In genomic region chr14:100173353-100173752, GRCh38 we compare ENCODE assay signal across 18 cellular contexts. TPM values are rescaled to one million over a fixed set of nuclear protein-coding genes. Genes with fewer than 3 reads are reported as not detected.
"Had no signal": no experiment of that assay in that cellular context is flagged by ENCODE, and none has a peak within 500 bp of the region (broad histone marks: within the 10 kb centered on the region; RNA-seq: fewer than 3 reads in every experiment).

No MANE protein-coding gene starts in this region.

- H3K4me3 Mint-ChIP-seq: immature natural killer cell had no signal

- DNase-seq: activated CD8-positive, alpha-beta memory T cell treated with anti-CD3 and anti-CD28 coated beads for 24 hours; activated CD8-positive, alpha-beta memory T cell treated with anti-CD3 and anti-CD28 coated beads, Interleukin-2, amount 50 U/mL, for 48 hours; activated effector memory CD4-positive, alpha-beta T cell treated with anti-CD3 and anti-CD28 coated beads, Interleukin-2, amount 50 U/mL, for 16 hours; activated T-cell treated with anti-CD3 and anti-CD28 coated beads, Interleukin-2, amount 50 U/mL, for 48 hours; adrenal gland; cerebellar nuclear complex; cortex of kidney; immature natural killer cell; left ventricle myocardium superior; occipital lobe; retina; stimulated activated CD4-positive, alpha-beta T cell treated with anti-CD3 and anti-CD28 coated beads, Interleukin-12 subunit alpha, Interleukin-12 subunit beta, amount 100 ng/mL, for 4 hours; stimulated activated CD4-positive, alpha-beta T cell treated with anti-CD3 and anti-CD28 coated beads, Interleukin-1b, Interleukin-23, amount 100 ng/mL, for 48 hours; stimulated activated CD8-positive, alpha-beta memory T cell treated with anti-CD3 and anti-CD28 coated beads, Interleukin-4, amount 100 ng/mL, for 48 hours; stimulated activated naive CD4-positive, alpha-beta T cell treated with Interleukin-2 at 50 U/mL for 16 hours; thyroid gland had no signal

- H3K9me3 Mint-ChIP-seq: activated naive CD4-positive, alpha-beta T cell treated with anti-CD3 and anti-CD28 coated beads, Interleukin-2, amount 50 U/mL, for 72 hours; immature natural killer cell had no signal

- H3K4me3 ChIP-seq: adrenal gland, thyroid gland had no signal

- H3K27me3 ChIP-seq: adrenal gland, thyroid gland had no signal

- H3K27ac Mint-ChIP-seq: activated naive CD4-positive, alpha-beta T cell treated with anti-CD3 and anti-CD28 coated beads, Interleukin-2, amount 50 U/mL, for 72 hours; immature natural killer cell had no signal

- ATAC-seq: activated CD4-positive, CD25-positive, alpha-beta regulatory T cell treated with anti-CD3 and anti-CD28 coated beads, Interleukin-2, amount 50 U/mL, for 24 hours; activated naive CD4-positive, alpha-beta T cell treated with anti-CD3 and anti-CD28 coated beads, Interleukin-2, amount 50 U/mL, for 72 hours; left ventricle myocardium superior had no signal

- H3K4me1 ChIP-seq: adrenal gland, thyroid gland had no signal

- H3K36me3 ChIP-seq: adrenal gland, thyroid gland had no signal

- H3K9me3 ChIP-seq: adrenal gland, thyroid gland had no signal

- H3K36me3 Mint-ChIP-seq: activated naive CD4-positive, alpha-beta T cell treated with anti-CD3 and anti-CD28 coated beads, Interleukin-2, amount 50 U/mL, for 72 hours; immature natural killer cell had no signal

- H3K27ac ChIP-seq: adrenal gland, thyroid gland had no signal

RNA-seq across cellular contexts. Expression of gene DEGS2, which starts 13.9 kb away (rescaled TPM):
- total RNA-seq: left ventricle myocardium superior had no signal
